In genomic region chr16:10824111-10824893, GRCh38 we compare ENCODE assay signal across 32 cellular contexts. TPM values are rescaled to one million over a fixed set of nuclear protein-coding genes. Genes with fewer than 3 reads are reported as not detected.
A peak's percentile ranks its signal among the peaks of the same experiment; 100 is the strongest.
DNase-seq lines count a peak whose midpoint lies in the region; ATAC-seq, FAIRE-seq and TF ChIP-seq lines count a peak whose summit lies in the region.
"Had no signal": no experiment of that assay in that cellular context is flagged by ENCODE, and none has a peak within 500 bp of the region (broad histone marks: within the 10 kb centered on the region; RNA-seq: fewer than 3 reads in every experiment).

No MANE protein-coding gene starts in this region.

- TF ChIP-seq EP300 in gastroesophageal sphincter (IDR thresholded peaks at IDR 0.05), result no peak

- H3K27me3 ChIP-seq in lower lobe of right lung (ENCODE audit: low read depth) (no peaks in the 10 kb centered on the region), small intestine (ENCODE audit: control insufficient read depth in 2 of 2, insufficient read depth in 2 of 2, low read length in 2 of 2) (no peaks in the 10 kb centered on the region), gastroesophageal sphincter (no peaks in the 10 kb centered on the region)
- H3K27me3 ChIP-seq: neural progenitor cell, tibial artery had no signal

- H3K9me3 ChIP-seq in lower lobe of right lung (no peaks in the 10 kb centered on the region), small intestine (ENCODE audit: control insufficient read depth, low read depth) (no peaks in the 10 kb centered on the region), gastroesophageal sphincter (no peaks in the 10 kb centered on the region)
- H3K9me3 ChIP-seq: mucosa of descending colon, SK-N-SH, tibial artery had no signal

- no peak for FAIRE-seq in small intestine (lab: Jason Lieb, UNC)
- FAIRE-seq: GM18507, islet of Langerhans had no signal

- peak; percentile 84 for DNase-seq in lower lobe of right lung
- peak; percentile 83 for DNase-seq in small intestine
- no peak for DNase-seq in coronary artery (ENCODE audit: low spot score)
- DNase-seq in activated gamma-delta T cell (lab: John Stamatoyannopoulos, UW), result no peak
- DNase-seq: activated effector memory CD4-positive, alpha-beta T cell treated with anti-CD3 and anti-CD28 coated beads, Interleukin-2, amount 50 U/mL, for 16 hours; activated naive CD8-positive, alpha-beta T cell treated with anti-CD3 and anti-CD28 coated beads, Interleukin-2, amount 10 ng/mL, durations not matched to agents 7 days and 5 days; activated T-cell treated with anti-CD3 and anti-CD28 coated beads for 4 hours; cerebellar nuclear complex; DND-41; HCEC 1CT; NCI-H1105 treated with DMSO at 0.1 percent for 48 hours; NCI-H2081 treated with DMSO at 0.1 percent for 48 hours; NCI-H226; NCI-H69; RPMI8226; SK-N-SH; stimulated activated CD4-positive, alpha-beta T cell treated with anti-CD3 and anti-CD28 coated beads, Interleukin-15, amount 100 ng/mL, for 24 hours; stimulated activated naive CD4-positive, alpha-beta T cell treated with Interleukin-2 at 50 U/mL for 16 hours; T-helper 17 cell; tibial artery had no signal

- TF ChIP-seq POLR2A in gastroesophageal sphincter (IDR thresholded peaks at IDR 0.05), result no peak

- H3K27ac ChIP-seq in C4-2B (peak overlapping the region; percentile 2; the same call in 1 of the 2 replicates), VCaP (peak overlapping the region; percentile 70), lower lobe of right lung (peak overlapping the region; percentile 65), small intestine (ENCODE audit: low read depth in 1 of 2, low read length in 1 of 2) (peak overlapping the region; percentile 32 to 34), gastroesophageal sphincter (no peak overlapping the region), coronary artery (no peak overlapping the region)
- H3K27ac ChIP-seq: neural progenitor cell, tibial artery had no signal

- WGBS in small intestine, 3 donors, result 38 to 72% (median 46%) methylated on average over 13 of the region's 13 CpGs
- 77 to 87% methylated on average over 5 to 11 of the region's 13 CpGs for WGBS in gastroesophageal sphincter (ENCODE audit: low coverage in 1 of 2), 2 donors

- intact Hi-C loops in lower lobe of right lung (cut with DNase I), result no loop called here

- no peak for TF ChIP-seq CTCF in C4-2B (conservative IDR thresholded peaks at IDR 0.05)
- no peak for TF ChIP-seq CTCF in VCaP (conservative IDR thresholded peaks at IDR 0.05)
- no peak for TF ChIP-seq CTCF in lower lobe of right lung (IDR thresholded peaks at IDR 0.05)
- no peak for TF ChIP-seq CTCF in gastroesophageal sphincter (IDR thresholded peaks at IDR 0.05)
- TF ChIP-seq CTCF in coronary artery (IDR thresholded peaks at IDR 0.05), result no peak

- ATAC-seq in lower lobe of right lung, result peak in 1 of 2 donors; percentile 32
- no peak for ATAC-seq in gastroesophageal sphincter
- ATAC-seq in HG02973 (IDR thresholded peaks at IDR 0.05; ENCODE audit: unreplicated experiment), result no peak
- ATAC-seq: mucosa of descending colon, T-helper 17 cell had no signal

- H3K4me1 ChIP-seq in lower lobe of right lung, result peaks cover 48% of the 10 kb centered on the region
- peaks cover 0 to 2% of the 10 kb centered on the region in 2 donors for H3K4me1 ChIP-seq in small intestine (ENCODE audit: control insufficient read depth in 2 of 2, insufficient read depth in 1 of 2, low read depth in 1 of 2, low read length in 1 of 2)
- H3K4me1 ChIP-seq in gastroesophageal sphincter, result peaks cover 7 to 28% (median 16%) of the 10 kb centered on the region in 3 donors
- H3K4me1 ChIP-seq: neural progenitor cell had no signal

- H3K4me3 ChIP-seq in lower lobe of right lung (no peak overlapping the region), small intestine (ENCODE audit: low read depth in 1 of 2, low read length in 2 of 2) (no peak overlapping the region), gastroesophageal sphincter (no peak overlapping the region), coronary artery (no peak overlapping the region)
- H3K4me3 ChIP-seq: mucosa of descending colon, neural progenitor cell, tibial artery had no signal

- H3K36me3 ChIP-seq in lower lobe of right lung, result no peaks in the 10 kb centered on the region
- H3K36me3 ChIP-seq in small intestine (ENCODE audit: control insufficient read depth in 2 of 2, insufficient read depth in 2 of 2, low read length in 2 of 2), result no peaks in the 10 kb centered on the region
- H3K36me3 ChIP-seq in gastroesophageal sphincter, result no peaks in the 10 kb centered on the region
- H3K36me3 ChIP-seq: neural progenitor cell, tibial artery had no signal

RNA-seq across cellular contexts. Expression of gene TVP23A, which starts 5.7 kb away (rescaled TPM):
- 0.24 TPM for total RNA-seq in lower lobe of right lung
- polyA plus RNA-seq in small intestine, result under 1 TPM in 1 of 3 donors, not detected in 2; 0.73 TPM
- under 1 TPM in 3 of 4 donors, not detected in 1; 0.16 to 0.54 (median 0.23) TPM for total RNA-seq in gastroesophageal sphincter
- total RNA-seq: activated naive CD8-positive, alpha-beta T cell treated with anti-CD3 and anti-CD28 coated beads, Interleukin-2, amount 10 ng/mL, durations not matched to agents 7 days and 5 days; HT-29; T-helper 17 cell had no signal
- polyA plus RNA-seq: BJ, fibroblast of lung had no signal

RNA-seq across cellular contexts. Expression of gene CIITA, which starts 52.7 kb away (rescaled TPM):
- total RNA-seq in lower lobe of right lung, result 119 TPM
- 10 to 100 TPM in 2 of 3 donors, 1 to 10 TPM in 1; 9.2 to 11.7 (median 11.6) TPM for polyA plus RNA-seq in small intestine
- total RNA-seq in gastroesophageal sphincter, result 10 to 100 TPM in 1 of 4 donors, 1 to 10 TPM in 3; 4.3 to 26.5 (median 7.4) TPM
- total RNA-seq: HT-29, progenitor cell of endocrine pancreas had no signal
- polyA plus RNA-seq: BJ had no signal

Comparison
In these comparisons a context has a peak if more than half of its experiments do, and no peak if none do; other contexts are left out.
1. H3K27ac ChIP-seq: peak in C4-2B (single experiment), VCaP (single experiment), lower lobe of right lung (single experiment) and small intestine (2 of 2); none in gastroesophageal sphincter (0 of 4) and coronary artery (0 of 2).
2. DNase-seq: peak in lower lobe of right lung (single experiment) and small intestine (single experiment); none in coronary artery (single experiment) and activated gamma-delta T cell (single experiment).